Comparison of ENCODE assay signal across 8 cellular contexts in the genomic region with DNA sequence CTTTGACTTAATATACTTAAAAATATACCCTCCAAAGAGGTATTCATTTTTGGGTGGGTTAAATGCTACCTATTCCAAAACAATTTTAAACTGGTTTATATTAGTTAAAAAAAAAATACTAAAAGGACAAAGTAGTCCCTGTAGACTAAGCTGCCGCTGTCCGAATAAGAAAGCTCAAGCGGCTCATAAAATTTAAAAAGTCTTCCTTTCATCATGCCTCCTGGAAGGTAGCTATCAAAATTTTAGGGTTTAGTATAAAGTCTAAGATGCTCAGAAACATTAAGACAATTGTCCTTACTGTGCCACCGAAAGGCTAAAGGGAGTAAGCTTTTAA. TPM values are rescaled to one million over a fixed set of nuclear protein-coding genes. Genes with fewer than 3 reads are reported as not detected.
DNase-seq lines count a peak whose midpoint lies in the region; TF ChIP-seq lines count a peak whose summit lies in the region.

No MANE protein-coding gene starts in this region.

- H3K4me1 Mint-ChIP-seq in CD4-positive, alpha-beta memory T cell = peaks cover 26 to 55% (median 37%) of the 10 kb centered on the region in 4 donors
- peaks cover 35% of the 10 kb centered on the region for H3K4me1 Mint-ChIP-seq in neural crest cell

- peak overlapping the region; percentile 81 for H3K27ac ChIP-seq in CD4-positive, alpha-beta memory T cell (ENCODE audit: low read depth, low read length)
- peak overlapping the region; percentile 13 to 93 (median 80) for H3K27ac ChIP-seq in dorsolateral prefrontal cortex

- CTCF ChIA-PET in CD4-positive, alpha-beta memory T cell (lab: Charles Lee; ENCODE audit: partially characterized antibody) = interaction anchor here (0.8 to 1.8 kb wide), 3 partner anchors 28 to 796 kb away, joined by 3 to 11 read pairs (median 3); partner anchors contain the start of gene SAP130

- H3K36me3 Mint-ChIP-seq in CD4-positive, alpha-beta memory T cell = peaks cover 3 to 16% of the 10 kb centered on the region in 2 donors
- no peaks in the 10 kb centered on the region for H3K36me3 Mint-ChIP-seq in neural crest cell (ENCODE audit: low read depth)

- no peaks in the 10 kb centered on the region for H3K9me3 Mint-ChIP-seq in CD4-positive, alpha-beta memory T cell
- H3K9me3 Mint-ChIP-seq in neural crest cell = no peaks in the 10 kb centered on the region

- peak overlapping the region; percentile 88 to 98 (median 93) for H3K4me3 Mint-ChIP-seq in CD4-positive, alpha-beta memory T cell
- H3K4me3 Mint-ChIP-seq in neural crest cell = peak overlapping the region; percentile 99

- intact Hi-C loops in CD4-positive, alpha-beta memory T cell (cut with micrococcal nuclease) = loop anchor here (2.0 to 10.0 kb wide), 4 partner anchors 203 to 798 kb away; partner anchors contain the start of genes AMMECR1L, ERCC3 and SFT2D3
- intact Hi-C loops in dorsolateral prefrontal cortex (cut with DNase I) = loop anchor here (5.0 kb wide), 3 partner anchors 63 to 227 kb away; partner anchors contain the start of genes AMMECR1L (in 2 of the 2), SAP130 (in 2 of the 2) and HS6ST1 (in 1 of the 2)

- DNase-seq in CD4-positive, alpha-beta memory T cell = no peak
- DNase-seq in Jurkat, Clone E6-1 (ENCODE audit: low read depth, low spot score) = no peak
- DNase-seq in dorsolateral prefrontal cortex = no peak
- no peak for DNase-seq in neural crest cell (ENCODE audit: low read depth, low spot score)
- DNase-seq in NCI-H128 (lab: John Stamatoyannopoulos, UW; ENCODE audit: unreplicated experiment) = no peak
- no peak for DNase-seq in amniotic stem cell (lab: John Stamatoyannopoulos, UW)
- DNase-seq in activated effector memory CD4-positive, alpha-beta T cell treated with anti-CD3 and anti-CD28 coated beads, Interleukin-2, amount 50 U/mL, for 16 hours = no peak
- no peak for DNase-seq in DMS153 (lab: John Stamatoyannopoulos, UW)

- peak overlapping the region; percentile 86 to 98 for H3K4me3 ChIP-seq in CD4-positive, alpha-beta memory T cell (ENCODE audit: low read length in 2 of 2)
- H3K4me3 ChIP-seq in Jurkat, Clone E6-1 (ENCODE audit: low read length) = peak overlapping the region; percentile 79
- peak overlapping the region; percentile 60 to 100 (median 94) for H3K4me3 ChIP-seq in dorsolateral prefrontal cortex

- POLR2A ChIA-PET in CD4-positive, alpha-beta memory T cell (lab: Charles Lee; ENCODE audit: partially characterized antibody) = interaction anchor here (0.7 to 3.7 kb wide), 12 partner anchors 10 to 1010 kb away, joined by 3 to 67 read pairs (median 6); partner anchors contain the start of genes IWS1, SAP130 and SFT2D3

- H3K27ac Mint-ChIP-seq in CD4-positive, alpha-beta memory T cell = peak overlapping the region; percentile 90 to 98 (median 96)
- H3K27ac Mint-ChIP-seq in neural crest cell (ENCODE audit: unreplicated experiment) = peak overlapping the region; percentile 91

- no peaks in the 10 kb centered on the region for H3K36me3 ChIP-seq in CD4-positive, alpha-beta memory T cell (ENCODE audit: insufficient read depth, low read length)

- no peaks in the 10 kb centered on the region for H3K27me3 Mint-ChIP-seq in CD4-positive, alpha-beta memory T cell
- no peaks in the 10 kb centered on the region for H3K27me3 Mint-ChIP-seq in neural crest cell (ENCODE audit: low read depth)

- H3K4me1 ChIP-seq in CD4-positive, alpha-beta memory T cell (ENCODE audit: insufficient read depth, low read length) = peaks cover 33% of the 10 kb centered on the region

- TF ChIP-seq CTCF in dorsolateral prefrontal cortex (IDR thresholded peaks at IDR 0.05 in 54 of 56, conservative IDR thresholded peaks at IDR 0.05 in 2 of 56; ENCODE audit: low read depth in 1 of 56, partially characterized antibody in 56 of 56) = no peak
- TF ChIP-seq CTCF in neural crest cell (conservative IDR thresholded peaks at IDR 0.05) = no peak

- no peaks in the 10 kb centered on the region for H3K9me3 ChIP-seq in CD4-positive, alpha-beta memory T cell (ENCODE audit: control insufficient read depth in 1 of 2, low read length in 2 of 2)

- no peaks in the 10 kb centered on the region for H3K27me3 ChIP-seq in CD4-positive, alpha-beta memory T cell (ENCODE audit: insufficient read depth, low read length)
- no peaks in the 10 kb centered on the region for H3K27me3 ChIP-seq in dorsolateral prefrontal cortex

RNA-seq across cellular contexts. Expression of gene UGGT1, which starts 0.5 kb away (rescaled TPM):
- total RNA-seq in CD4-positive, alpha-beta memory T cell = 10 to 100 TPM; 56.8 to 60.2 TPM
- polyA plus RNA-seq in CD4-positive, alpha-beta memory T cell = 10 to 100 TPM in 1 of 2 donors, 1 to 10 TPM in 1; 6.5 to 18.9 TPM
- polyA plus RNA-seq in Jurkat, Clone E6-1 (2012; ENCODE audit: insufficient read depth, insufficient read length) = 22.7 TPM
- total RNA-seq in dorsolateral prefrontal cortex (10 to 100 TPM; 23.5 to 46.5 (median 33.1) TPM), neural crest cell (58.7 and 59.1 TPM in 2 replicates)
